Comparison of ENCODE assay signal across 8 cellular contexts in genomic region chr10:102776779-102777417, GRCh38. TPM values are rescaled to one million over a fixed set of nuclear protein-coding genes. Genes with fewer than 3 reads are reported as not detected.
DNase-seq lines count a peak whose midpoint lies in the region; ATAC-seq and TF ChIP-seq lines count a peak whose summit lies in the region.

No MANE protein-coding gene starts in this region.

- no peaks in the 10 kb centered on the region for H3K27me3 ChIP-seq in RWPE2 (ENCODE audit: insufficient read depth, poor library complexity, severe bottlenecking)
- no peaks in the 10 kb centered on the region for H3K27me3 ChIP-seq in esophagus (ENCODE audit: control insufficient read depth in 1 of 2, insufficient read depth in 2 of 2, low read length in 2 of 2)
- no peaks in the 10 kb centered on the region for H3K27me3 ChIP-seq in mucosa of stomach (ENCODE audit: control insufficient read depth, insufficient read depth, low read length)
- no peaks in the 10 kb centered on the region for H3K27me3 ChIP-seq in upper lobe of right lung

- TF ChIP-seq CTCF in RWPE2 (IDR thresholded peaks at IDR 0.05; ENCODE audit: poor library complexity, severe bottlenecking) (no peak), upper lobe of right lung (IDR thresholded peaks at IDR 0.05) (no peak)

- H3K4me3 ChIP-seq in RWPE2 (ENCODE audit: severe bottlenecking): peak overlapping the region; percentile 2
- peak overlapping the region in 1 of 2 donors; percentile 16 for H3K4me3 ChIP-seq in esophagus (ENCODE audit: low read depth in 1 of 2, low read length in 2 of 2)
- H3K4me3 ChIP-seq in mucosa of stomach (ENCODE audit: low read length): no peak overlapping the region
- H3K4me3 ChIP-seq in upper lobe of right lung: peak overlapping the region; percentile 46

- H3K9ac ChIP-seq in ES-I3 (ENCODE audit: low read depth, low read length) (peak overlapping the region; percentile 39), mucosa of stomach (ENCODE audit: low read length) (peak overlapping the region; percentile 12)

- H3K27ac ChIP-seq in RWPE2 (ENCODE audit: poor library complexity, severe bottlenecking) (peak overlapping the region; percentile 98), esophagus (ENCODE audit: low read depth in 2 of 2, low read length in 1 of 2) (peak overlapping the region; percentile 85 to 86), upper lobe of right lung (peak overlapping the region; percentile 90)

- peak; percentile 90 for DNase-seq in RWPE2 (ENCODE audit: low spot score)
- peak; percentile 81 for DNase-seq in upper lobe of right lung
- DNase-seq in CD1c-positive myeloid dendritic cell (ENCODE audit: extremely low spot score): no peak
- no peak for DNase-seq in DMS53 treated with DMSO at 0.1 percent for 48 hours (lab: John Stamatoyannopoulos, UW; ENCODE audit: unreplicated experiment)

- intact Hi-C loops in upper lobe of right lung (cut with DNase I): no loop called here

- peaks cover 47% of the 10 kb centered on the region for H3K4me1 ChIP-seq in ES-I3 (ENCODE audit: insufficient read depth, low read length)
- peaks cover 71% of the 10 kb centered on the region for H3K4me1 ChIP-seq in RWPE2 (ENCODE audit: insufficient read depth, poor library complexity, severe bottlenecking)
- peaks cover 10 to 35% of the 10 kb centered on the region in 2 donors for H3K4me1 ChIP-seq in esophagus (ENCODE audit: control insufficient read depth in 2 of 2, insufficient read depth in 2 of 2, low read length in 1 of 2)
- H3K4me1 ChIP-seq in mucosa of stomach (ENCODE audit: control insufficient read depth, insufficient read depth, low read length): peaks cover 50% of the 10 kb centered on the region
- peaks cover 83% of the 10 kb centered on the region for H3K4me1 ChIP-seq in upper lobe of right lung

- ATAC-seq in RWPE2 (ENCODE audit: low read depth): peak; percentile 89
- ATAC-seq in upper lobe of right lung: peak; percentile 89
- ATAC-seq in GM21423 (IDR thresholded peaks at IDR 0.05; ENCODE audit: unreplicated experiment): no peak

- WGBS in esophagus, 2 donors: 15 to 16% methylated on average over 9 of the region's 9 CpGs

- H3K9me3 ChIP-seq in ES-I3 (ENCODE audit: control insufficient read depth, insufficient read depth, low read length) (no peaks in the 10 kb centered on the region), RWPE2 (ENCODE audit: severe bottlenecking) (no peaks in the 10 kb centered on the region), esophagus (ENCODE audit: control insufficient read depth in 2 of 2, insufficient read depth in 1 of 2, low read depth in 1 of 2, low read length in 1 of 2) (no peaks in the 10 kb centered on the region), mucosa of stomach (ENCODE audit: control insufficient read depth, low read length) (no peaks in the 10 kb centered on the region), upper lobe of right lung (no peaks in the 10 kb centered on the region)

- H3K36me3 ChIP-seq in ES-I3 (ENCODE audit: insufficient read depth, low read length): no peaks in the 10 kb centered on the region
- H3K36me3 ChIP-seq in RWPE2 (ENCODE audit: low read depth): no peaks in the 10 kb centered on the region
- H3K36me3 ChIP-seq in esophagus (ENCODE audit: control insufficient read depth in 2 of 2, insufficient read depth in 2 of 2, low read length in 1 of 2): peaks cover 0 to 4% of the 10 kb centered on the region in 2 donors
- H3K36me3 ChIP-seq in mucosa of stomach (ENCODE audit: control insufficient read depth, insufficient read depth, low read length): no peaks in the 10 kb centered on the region
- no peaks in the 10 kb centered on the region for H3K36me3 ChIP-seq in upper lobe of right lung

RNA-seq across cellular contexts. Expression of gene WBP1L, which starts 33.1 kb away (rescaled TPM):
- 10 to 100 TPM; 13.4 to 17.1 TPM for polyA plus RNA-seq in esophagus
- 49.0 TPM for total RNA-seq in upper lobe of right lung

Comparison
In these comparisons a context has a peak if more than half of its experiments do, and no peak if none do; other contexts are left out.
1. DNase-seq: peak in RWPE2 (single experiment) and upper lobe of right lung (single experiment); none in CD1c-positive myeloid dendritic cell (single experiment) and DMS53 treated with DMSO at 0.1 percent for 48 hours (single experiment).
2. Peak in every context shown above with its lines, with median percentiles within 50 percentile points of each other: H3K27ac ChIP-seq.